Comparison of ENCODE assay signal across 8 cellular contexts in the genomic region with DNA sequence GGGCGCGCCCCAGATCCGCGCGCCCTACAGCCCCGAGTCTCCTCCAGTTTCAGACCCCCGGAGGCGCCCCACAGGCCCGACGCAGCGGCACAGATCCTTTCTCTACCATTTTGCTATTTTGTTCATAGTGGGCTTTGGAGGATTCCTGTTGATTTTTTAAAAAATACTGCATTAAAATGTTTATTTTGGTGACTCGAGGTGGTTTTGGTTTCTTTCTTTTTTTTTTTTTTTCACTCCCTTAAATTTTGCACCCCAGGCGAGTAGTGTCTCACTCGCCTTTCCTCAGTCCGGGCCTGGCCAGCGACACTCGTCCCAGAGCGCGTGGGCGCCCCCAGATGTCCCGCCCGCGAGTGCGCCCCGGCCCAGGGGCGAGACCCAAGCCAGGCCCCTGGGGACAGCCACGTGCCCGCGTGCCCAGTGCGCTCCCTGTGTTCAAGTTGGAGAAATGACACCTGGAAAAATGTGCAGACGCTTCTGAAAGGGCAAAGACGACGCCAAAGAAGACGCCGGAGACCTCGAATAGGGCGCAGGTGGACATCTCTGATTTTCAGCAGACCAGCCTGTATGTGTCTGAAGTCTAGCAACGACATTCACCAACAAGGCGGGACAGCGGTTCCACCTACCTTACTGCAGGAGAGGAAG. TPM values are rescaled to one million over a fixed set of nuclear protein-coding genes. Genes with fewer than 3 reads are reported as not detected.
DNase-seq lines count a peak whose midpoint lies in the region; ATAC-seq and TF ChIP-seq lines count a peak whose summit lies in the region.

No MANE protein-coding gene starts in this region.

- peaks cover 16% of the 10 kb centered on the region for H3K27me3 Mint-ChIP-seq in GM23338 (ENCODE audit: insufficient read depth, low read depth, poor library complexity)
- peaks cover 41% of the 10 kb centered on the region for H3K27me3 Mint-ChIP-seq in activated CD8-positive, alpha-beta T cell treated with anti-CD3 and anti-CD28 coated beads for 36 hours
- peaks cover 14 to 44% (median 29%) of the 10 kb centered on the region in 5 donors for H3K27me3 Mint-ChIP-seq in naive thymus-derived CD4-positive, alpha-beta T cell
- H3K27me3 Mint-ChIP-seq in type B pancreatic cell = peaks cover 6% of the 10 kb centered on the region

- peaks cover 16% of the 10 kb centered on the region for H3K4me1 ChIP-seq in GM23338 (ENCODE audit: insufficient read depth)
- H3K4me1 ChIP-seq in naive thymus-derived CD4-positive, alpha-beta T cell (ENCODE audit: control insufficient read depth in 2 of 2, insufficient read depth in 2 of 2, low read length in 2 of 2) = peaks cover 0 to 7% of the 10 kb centered on the region in 2 donors

- intact Hi-C loops in activated CD8-positive, alpha-beta T cell treated with anti-CD3 and anti-CD28 coated beads for 36 hours (cut with micrococcal nuclease) = no loop called here
- intact Hi-C loops in naive thymus-derived CD4-positive, alpha-beta T cell (cut with micrococcal nuclease) = loop anchor here (1.0 kb wide), 2 partner anchors 96 to 145 kb away; no protein-coding TSS in a partner anchor

- H2AFZ ChIP-seq in GM23338 = peak overlapping the region; percentile 96

- H3F3A ChIP-seq in GM23338 (replicated peaks; ENCODE audit: low read depth) = 0 out of 2 replicates have a peak, but pooled peaks cover 6% of the 10 kb centered on the region

- H3K4me2 ChIP-seq in GM23338 = peak overlapping the region; percentile 93

- peak; percentile 20 for ATAC-seq in GM23338
- no peak for ATAC-seq in activated CD8-positive, alpha-beta T cell treated with anti-CD3 and anti-CD28 coated beads for 36 hours
- peak; percentile 40 for ATAC-seq in naive thymus-derived CD4-positive, alpha-beta T cell

- H3K79me2 ChIP-seq in GM23338 (replicated peaks; ENCODE audit: insufficient read depth) = peaks cover 32% of the 10 kb centered on the region

- H3K27ac Mint-ChIP-seq in GM23338 = no peak overlapping the region
- no peak overlapping the region for H3K27ac Mint-ChIP-seq in activated CD8-positive, alpha-beta T cell treated with anti-CD3 and anti-CD28 coated beads for 36 hours
- peak overlapping the region in 1 of 9 donors; percentile 53 for H3K27ac Mint-ChIP-seq in naive thymus-derived CD4-positive, alpha-beta T cell
- H3K27ac Mint-ChIP-seq in type B pancreatic cell = peak overlapping the region; percentile 77

- POLR2A ChIA-PET in activated CD8-positive, alpha-beta T cell treated with anti-CD3 and anti-CD28 coated beads for 36 hours (lab: Charles Lee) = no interaction called here
- POLR2A ChIA-PET in naive thymus-derived CD4-positive, alpha-beta T cell (lab: Charles Lee) = no interaction called here

- H3K4me3 ChIP-seq in GM23338 (peak overlapping the region; percentile 78), fibroblast of the aortic adventitia (ENCODE audit: low read depth, low read length) (peak overlapping the region; percentile 79)
- peak overlapping the region; percentile 47 for H3K4me3 ChIP-seq in naive thymus-derived CD4-positive, alpha-beta T cell (ENCODE audit: low read length)

- CTCF ChIA-PET in activated CD8-positive, alpha-beta T cell treated with anti-CD3 and anti-CD28 coated beads for 36 hours (lab: Charles Lee) = interaction anchor here (0.7 to 1.4 kb wide), 2 partner anchors 45 to 47 kb away, joined by 3 to 4 read pairs; no protein-coding TSS in a partner anchor
- CTCF ChIA-PET in naive thymus-derived CD4-positive, alpha-beta T cell (lab: Charles Lee) = no interaction called here

- H3K27ac ChIP-seq in GM23338 (ENCODE audit: low read depth) = no peak overlapping the region
- no peak overlapping the region for H3K27ac ChIP-seq in naive thymus-derived CD4-positive, alpha-beta T cell (ENCODE audit: low read depth, low read length)

- H3K36me3 ChIP-seq in GM23338 (ENCODE audit: insufficient read depth) = no peaks in the 10 kb centered on the region
- no peaks in the 10 kb centered on the region for H3K36me3 ChIP-seq in naive thymus-derived CD4-positive, alpha-beta T cell (ENCODE audit: control insufficient read depth in 2 of 3, insufficient read depth in 3 of 3, low read length in 3 of 3)

- H3K9me3 Mint-ChIP-seq in GM23338 (no peaks in the 10 kb centered on the region), type B pancreatic cell (no peaks in the 10 kb centered on the region)
- H3K9me3 Mint-ChIP-seq in activated CD8-positive, alpha-beta T cell treated with anti-CD3 and anti-CD28 coated beads for 36 hours = no peaks in the 10 kb centered on the region
- H3K9me3 Mint-ChIP-seq in naive thymus-derived CD4-positive, alpha-beta T cell = no peaks in the 10 kb centered on the region

- H3K9me3 ChIP-seq in naive thymus-derived CD4-positive, alpha-beta T cell (ENCODE audit: control insufficient read depth in 2 of 3, low read length in 3 of 3) = no peaks in the 10 kb centered on the region

- peak; percentile 50 for DNase-seq in DMS153 treated with DMSO at 0.1 percent for 48 hours (lab: John Stamatoyannopoulos, UW; ENCODE audit: unreplicated experiment)
- DNase-seq in GM23338 (ENCODE audit: low spot score) = peak; percentile 56
- peak; percentile 65 to 74 for DNase-seq in NCI-H2081 (lab: John Stamatoyannopoulos, UW)
- DNase-seq in activated CD8-positive, alpha-beta T cell treated with anti-CD3 and anti-CD28 coated beads for 36 hours = peak; percentile 38
- peak; percentile 49 for DNase-seq in fibroblast of the aortic adventitia (ENCODE audit: low read depth)
- DNase-seq in naive thymus-derived CD4-positive, alpha-beta T cell = peak in 2 of 9 donors; percentile 11 to 24
- DNase-seq in type B pancreatic cell (ENCODE audit: extremely low spot score, unreplicated experiment) = peak; percentile 73
- DNase-seq in NK-92 treated with Interleukin-12 subunit alpha and Interleukin-12 subunit beta, amount 100 ng/mL, for 24 hours (lab: John Stamatoyannopoulos, UW) = no peak

- peaks cover 15% of the 10 kb centered on the region for H3K4me1 Mint-ChIP-seq in GM23338
- peaks cover 5% of the 10 kb centered on the region for H3K4me1 Mint-ChIP-seq in activated CD8-positive, alpha-beta T cell treated with anti-CD3 and anti-CD28 coated beads for 36 hours (ENCODE audit: low read depth)
- peaks cover 0 to 19% (median 14%) of the 10 kb centered on the region in 7 donors for H3K4me1 Mint-ChIP-seq in naive thymus-derived CD4-positive, alpha-beta T cell
- H3K4me1 Mint-ChIP-seq in type B pancreatic cell (ENCODE audit: unreplicated experiment) = peaks cover 19% of the 10 kb centered on the region

- H3K27me3 ChIP-seq in GM23338 (ENCODE audit: insufficient read depth) = peaks cover 8% of the 10 kb centered on the region; the same call in 1 of the 2 replicates
- no peaks in the 10 kb centered on the region for H3K27me3 ChIP-seq in naive thymus-derived CD4-positive, alpha-beta T cell (ENCODE audit: control insufficient read depth in 2 of 2, insufficient read depth in 2 of 2, low read length in 2 of 2)

- peaks cover 8% of the 10 kb centered on the region for H4K20me1 ChIP-seq in GM23338 (replicated peaks; ENCODE audit: insufficient read depth)

- H3K4me3 Mint-ChIP-seq in GM23338 = peak overlapping the region; percentile 76
- peak overlapping the region; percentile 68 for H3K4me3 Mint-ChIP-seq in activated CD8-positive, alpha-beta T cell treated with anti-CD3 and anti-CD28 coated beads for 36 hours
- peak overlapping the region; percentile 64 to 89 (median 78) for H3K4me3 Mint-ChIP-seq in naive thymus-derived CD4-positive, alpha-beta T cell
- H3K4me3 Mint-ChIP-seq in type B pancreatic cell = peak overlapping the region; percentile 84

- peak; percentile 22 to 48; a peak in 3 of 4 replicates for TF ChIP-seq CTCF in GM23338 (conservative IDR thresholded peaks at IDR 0.05; ENCODE audit: low read depth in 2 of 2)
- no peak for TF ChIP-seq CTCF in activated CD8-positive, alpha-beta T cell treated with anti-CD3 and anti-CD28 coated beads for 36 hours (IDR thresholded peaks at IDR 0.05)
- TF ChIP-seq CTCF in fibroblast of the aortic adventitia (IDR thresholded peaks at IDR 0.05; ENCODE audit: insufficient read depth, low read length) = peak; percentile 28
- TF ChIP-seq CTCF in type B pancreatic cell (conservative IDR thresholded peaks at IDR 0.05) = peak; percentile 47

- no peaks in the 10 kb centered on the region for H3K36me3 Mint-ChIP-seq in GM23338 (ENCODE audit: low read depth)
- no peaks in the 10 kb centered on the region for H3K36me3 Mint-ChIP-seq in activated CD8-positive, alpha-beta T cell treated with anti-CD3 and anti-CD28 coated beads for 36 hours (ENCODE audit: low read depth)
- no peaks in the 10 kb centered on the region for H3K36me3 Mint-ChIP-seq in naive thymus-derived CD4-positive, alpha-beta T cell
- no peaks in the 10 kb centered on the region for H3K36me3 Mint-ChIP-seq in type B pancreatic cell

- no peaks in the 10 kb centered on the region for H3K9me2 ChIP-seq in GM23338 (ENCODE audit: insufficient read depth)

TF ChIP-seq in GM23338, 12 proteins besides CTCF, POLR2A, EP300 and RAD21 (continues in another document):
- no peak for TF ChIP-seq JUNB (IDR thresholded peaks at IDR 0.05; ENCODE audit: unreplicated experiment)

RNA-seq across cellular contexts. Expression of a gene that starts 0.5 kb away (rescaled TPM):
- total RNA-seq in GM23338 (2014; rRNA removed; shearing (Covaris generic)) = 52.1 and 55.2 TPM in 2 replicates
- 17.3 and 19.2 TPM in 2 replicates for polyA plus RNA-seq in GM23338 (2016; fragmentation: Nextera tagmentation; extraction: Ambion mirVana)
- total RNA-seq in activated CD8-positive, alpha-beta T cell treated with anti-CD3 and anti-CD28 coated beads for 36 hours = 1 to 10 TPM in 1 of 2 experiments, under 1 TPM in 1; 0.87 to 1.0 TPM
- total RNA-seq in fibroblast of the aortic adventitia (ENCODE audit: low replicate concordance) (13.2 and 30.3 TPM in 2 replicates), type B pancreatic cell (ENCODE audit: low replicate concordance) (33.7 and 55.3 TPM in 2 replicates)
- 1 to 10 TPM in 4 of 5 experiments, under 1 TPM in 1; 0.89 to 9.9 (median 3.9) TPM for total RNA-seq in naive thymus-derived CD4-positive, alpha-beta T cell
- polyA plus RNA-seq in naive thymus-derived CD4-positive, alpha-beta T cell = under 1 TPM; 0.29 to 0.71 TPM

RNA-seq across cellular contexts. Expression of a gene that starts 54.0 kb away (rescaled TPM):
- total RNA-seq in GM23338 (2014; rRNA removed; shearing (Covaris generic)) = 44.0 and 47.6 TPM in 2 replicates
- 12.8 and 14.6 TPM in 2 replicates for polyA plus RNA-seq in GM23338 (2016; fragmentation: Nextera tagmentation; extraction: Ambion mirVana)
- 10 to 100 TPM; 25.9 to 36.4 TPM for total RNA-seq in activated CD8-positive, alpha-beta T cell treated with anti-CD3 and anti-CD28 coated beads for 36 hours
- total RNA-seq in fibroblast of the aortic adventitia (ENCODE audit: low replicate concordance) = 21.2 and 22.3 TPM in 2 replicates
- total RNA-seq in naive thymus-derived CD4-positive, alpha-beta T cell = 100 to 1,000 TPM in 4 of 5 experiments, 10 to 100 TPM in 1; 53.0 to 132 (median 130) TPM
- 10 to 100 TPM in 1 of 2 donors, 1 to 10 TPM in 1; 3.9 to 14.4 TPM for polyA plus RNA-seq in naive thymus-derived CD4-positive, alpha-beta T cell
- total RNA-seq in type B pancreatic cell (ENCODE audit: low replicate concordance) = 40.9 and 44.1 TPM in 2 replicates
